9 cellular contexts compared by ENCODE assay signal in genomic region chr2:3738454-3738853, GRCh38. TPM values are rescaled to one million over a fixed set of nuclear protein-coding genes. Genes with fewer than 3 reads are reported as not detected.
DNase-seq lines count a peak whose midpoint lies in the region; ATAC-seq, FAIRE-seq and TF ChIP-seq lines count a peak whose summit lies in the region.
"Had no signal": no experiment of that assay in that cellular context is flagged by ENCODE, and none has a peak within 500 bp of the region (broad histone marks: within the 10 kb centered on the region; RNA-seq: fewer than 3 reads in every experiment).

No MANE protein-coding gene starts in this region.

- H3K4me3 ChIP-seq in A673 (ENCODE audit: low read depth, low read length, poor library complexity, severe bottlenecking): no peak overlapping the region
- H3K4me3 ChIP-seq in gastroesophageal sphincter: no peak overlapping the region

- H3K27me3 Mint-ChIP-seq in chondrocyte (ENCODE audit: low read depth): peaks cover 16% of the 10 kb centered on the region

- H3K9me3 ChIP-seq in A673 (ENCODE audit: low read depth, low read length, poor library complexity, severe bottlenecking) (no peaks in the 10 kb centered on the region), gastroesophageal sphincter (no peaks in the 10 kb centered on the region)

- DNase-seq in A673 (ENCODE audit: low spot score): peak; percentile 85
- DNase-seq in GM12891 (ENCODE audit: insufficient read length, low spot score): peak; percentile 27
- DNase-seq in NCI-H2081 (lab: John Stamatoyannopoulos, UW): peak; percentile 51 to 75
- DNase-seq in chondrocyte (ENCODE audit: low spot score): no peak
- no peak for DNase-seq in medulla oblongata (ENCODE audit: extremely low spot score)
- no peak for DNase-seq in NCI-H187 treated with DMSO at 0.1 percent for 48 hours (lab: John Stamatoyannopoulos, UW)
- DNase-seq: naive B cell had no signal

- TF ChIP-seq CTCF in A673 (conservative IDR thresholded peaks at IDR 0.05; ENCODE audit: low read depth, low read length) (peak; percentile 70), chondrocyte (IDR thresholded peaks at IDR 0.05) (peak; percentile 73), gastroesophageal sphincter (IDR thresholded peaks at IDR 0.05) (no peak)

- POLR2A ChIA-PET in A673 (lab: Charles Lee; ENCODE audit: low non-redundant PET): interaction anchor here (0.6 kb wide), 1 partner anchor 846 kb away, joined by 13 read pairs; no protein-coding TSS in a partner anchor

- no peak overlapping the region for H3K4me3 Mint-ChIP-seq in chondrocyte (ENCODE audit: unreplicated experiment)
- H3K4me3 Mint-ChIP-seq: naive B cell had no signal

- no peak for FAIRE-seq in GM12891 (lab: Jason Lieb, UNC)

- TF ChIP-seq POLR2A in GM12891 (IDR thresholded peaks at IDR 0.05; ENCODE audit: low read depth, low read length) (no peak), gastroesophageal sphincter (IDR thresholded peaks at IDR 0.05) (no peak)

- peaks cover 9% of the 10 kb centered on the region for H3K4me1 Mint-ChIP-seq in chondrocyte (ENCODE audit: low read depth)
- H3K4me1 Mint-ChIP-seq: naive B cell had no signal

- no peak for TF ChIP-seq EP300 in gastroesophageal sphincter (IDR thresholded peaks at IDR 0.05)

- peaks cover 18% of the 10 kb centered on the region for H3K4me1 ChIP-seq in A673 (ENCODE audit: insufficient read depth, low read length, poor library complexity, severe bottlenecking)
- H3K4me1 ChIP-seq in gastroesophageal sphincter: no peaks in the 10 kb centered on the region

- H3K27ac ChIP-seq in A673 (ENCODE audit: low read depth, low read length, poor library complexity, severe bottlenecking) (no peak overlapping the region), gastroesophageal sphincter (no peak overlapping the region)

- H3K9me3 Mint-ChIP-seq in chondrocyte (ENCODE audit: low read depth): no peaks in the 10 kb centered on the region
- H3K9me3 Mint-ChIP-seq: naive B cell had no signal

- H3K27ac Mint-ChIP-seq in chondrocyte (ENCODE audit: unreplicated experiment): no peak overlapping the region
- H3K27ac Mint-ChIP-seq: naive B cell had no signal

- 14 to 40% methylated on average over 1 to 3 of the region's 3 CpGs for WGBS in gastroesophageal sphincter (ENCODE audit: low coverage in 1 of 2), 2 donors

- intact Hi-C loops in A673 (cut with micrococcal nuclease; ENCODE audit: unreplicated experiment): loop anchor here (2.0 to 10.0 kb wide), 3 partner anchors 42 to 1956 kb away; partner anchors contain the start of gene SOX11

- CTCF ChIA-PET in A673 (lab: Charles Lee): interaction anchor here (0.5 to 0.7 kb wide), 5 partner anchors 10 to 412 kb away, joined by 3 to 14 read pairs (median 5); no protein-coding TSS in a partner anchor

- ATAC-seq in HG02588 (IDR thresholded peaks at IDR 0.05; ENCODE audit: unreplicated experiment) (no peak), gastroesophageal sphincter (no peak)

- no peaks in the 10 kb centered on the region for H3K36me3 Mint-ChIP-seq in chondrocyte (ENCODE audit: low read depth)
- H3K36me3 Mint-ChIP-seq: naive B cell had no signal

- H3K36me3 ChIP-seq in A673 (ENCODE audit: insufficient read depth, low read length, poor library complexity, severe bottlenecking) (no peaks in the 10 kb centered on the region), gastroesophageal sphincter (no peaks in the 10 kb centered on the region)

- BruUV-seq in A673 (replicated peaks; lab: Mats Ljungman, UMichigan): no TSS peak

- H3K27me3 ChIP-seq in A673 (replicated peaks; ENCODE audit: insufficient read depth, low read depth, low read length, poor library complexity) (no peaks in the 10 kb centered on the region), gastroesophageal sphincter (peaks cover 12% of the 10 kb centered on the region)

TF ChIP-seq in GM12891, 5 proteins besides CTCF, POLR2A, EP300 and RAD21:
- TF ChIP-seq PAX5 (IDR thresholded peaks at IDR 0.05; ENCODE audit: insufficient read depth, low read length, severe bottlenecking) (no peak), POLR2AphosphoS5 (IDR thresholded peaks at IDR 0.05; ENCODE audit: low read depth, low read length) (no peak), POU2F2 (IDR thresholded peaks at IDR 0.05; ENCODE audit: low read depth, low read length) (no peak), TAF1 (IDR thresholded peaks at IDR 0.05; ENCODE audit: low read depth, low read length) (no peak), SPI1 (IDR thresholded peaks at IDR 0.05; ENCODE audit: low read depth, low read length) (no peak)

RNA-seq across cellular contexts. Expression of gene DCDC2C, which starts 35.1 kb away (rescaled TPM):
- total RNA-seq in A673 (2021) (0.43 and 0.81 TPM in 2 replicates), chondrocyte (not detected in 3 replicates), gastroesophageal sphincter (1 to 10 TPM in 1 of 4 donors, under 1 TPM in 1, not detected in 2; 0.19 to 4.0 TPM)
- not detected for polyA plus RNA-seq in GM12891 (2012; ENCODE audit: low read depth, missing spikeins)

Comparison
In these comparisons a context has a peak if more than half of its experiments do, and no peak if none do; other contexts are left out.
1. DNase-seq: peak in A673 (single experiment), GM12891 (single experiment) and NCI-H2081 (2 of 2); none in chondrocyte (single experiment), medulla oblongata (single experiment) and NCI-H187 treated with DMSO at 0.1 percent for 48 hours (single experiment).
2. CTCF ChIP-seq: peak in A673 (single experiment) and chondrocyte (single experiment); none in gastroesophageal sphincter (0 of 4).